6 cellular contexts compared by ENCODE assay signal in the genomic region with DNA sequence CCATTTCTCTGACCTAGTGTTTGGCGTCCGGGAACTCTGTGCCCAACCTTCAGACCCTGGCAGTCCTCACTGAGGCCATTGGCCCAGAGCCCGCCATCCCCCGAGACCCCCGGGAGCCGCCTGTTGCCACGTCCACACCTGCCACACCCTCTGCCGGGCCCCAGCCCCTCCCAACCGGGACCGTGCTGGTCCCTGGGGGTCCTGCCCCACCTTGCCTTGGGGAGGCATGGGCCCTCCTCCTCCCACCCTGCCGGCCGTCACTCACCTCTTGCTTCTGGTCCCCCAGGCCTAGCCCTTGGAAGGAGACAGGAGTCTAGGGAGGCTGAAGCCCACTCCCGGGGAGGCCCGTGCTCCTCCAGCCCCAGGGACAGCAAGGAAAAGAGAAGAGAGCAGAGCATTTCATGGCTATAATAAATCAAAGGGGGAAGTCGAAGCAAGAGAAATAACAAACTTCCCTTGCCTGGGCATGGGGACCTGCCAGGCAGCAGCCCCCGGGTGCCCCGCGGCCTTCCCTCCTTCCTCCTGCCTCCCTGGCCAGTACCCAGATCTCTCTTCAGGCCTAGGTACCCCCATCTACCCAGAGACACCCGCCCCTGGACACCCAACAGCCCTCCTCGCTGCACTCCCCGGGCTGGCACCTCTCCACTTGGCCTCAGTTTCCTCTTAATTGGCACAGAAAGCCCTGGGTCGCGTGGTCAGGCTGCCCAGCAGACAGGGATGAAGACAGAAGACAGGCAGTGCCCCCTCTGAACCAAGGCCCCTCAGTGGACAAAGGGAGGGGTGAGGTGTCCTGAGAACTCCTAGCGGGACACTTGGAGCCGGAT. TPM values are rescaled to one million over a fixed set of nuclear protein-coding genes. Genes with fewer than 3 reads are reported as not detected.
DNase-seq lines count a peak whose midpoint lies in the region; ATAC-seq, FAIRE-seq and TF ChIP-seq lines count a peak whose summit lies in the region.

No MANE protein-coding gene starts in this region.

- H3K4me3 ChIP-seq in Loucy (ENCODE audit: low read length, poor library complexity, severe bottlenecking) (peak overlapping the region; percentile 60), small intestine (ENCODE audit: low read depth in 1 of 2, low read length in 2 of 2) (no peak overlapping the region)

- no peaks in the 10 kb centered on the region for H3K79me2 ChIP-seq in Loucy (ENCODE audit: insufficient read depth, low read length)

- H3K4me3 Mint-ChIP-seq in central memory CD8-positive, alpha-beta T cell: peak overlapping the region; percentile 59

- WGBS in small intestine, 3 donors: 80 to 88% (median 80%) methylated on average over 25 of the region's 25 CpGs

- H3K36me3 ChIP-seq in Loucy (ENCODE audit: insufficient read depth, low read length) (no peaks in the 10 kb centered on the region), small intestine (ENCODE audit: control insufficient read depth in 2 of 2, insufficient read depth in 2 of 2, low read length in 2 of 2) (no peaks in the 10 kb centered on the region)

- H3F3A ChIP-seq in Loucy (ENCODE audit: low read depth): peaks cover 2% of the 10 kb centered on the region

- H3K27me3 ChIP-seq in Loucy (ENCODE audit: insufficient read depth, low read length, poor library complexity, severe bottlenecking) (no peaks in the 10 kb centered on the region), small intestine (ENCODE audit: control insufficient read depth in 2 of 2, insufficient read depth in 2 of 2, low read length in 2 of 2) (no peaks in the 10 kb centered on the region)

- no peaks in the 10 kb centered on the region for H3K9me3 ChIP-seq in Loucy (ENCODE audit: insufficient read depth, low read depth, low read length)
- H3K9me3 ChIP-seq in small intestine (ENCODE audit: control insufficient read depth, low read depth): no peaks in the 10 kb centered on the region

- H3K36me3 Mint-ChIP-seq in central memory CD8-positive, alpha-beta T cell (ENCODE audit: insufficient read depth): no peaks in the 10 kb centered on the region

- ATAC-seq in central memory CD8-positive, alpha-beta T cell (replicated peaks; ENCODE audit: extremely low read depth, poor library complexity, severe bottlenecking): no peak
- ATAC-seq in HG03159 (IDR thresholded peaks at IDR 0.05; ENCODE audit: unreplicated experiment) (no peak), GM19452 (IDR thresholded peaks at IDR 0.05; ENCODE audit: unreplicated experiment) (no peak)

- H3K9me3 Mint-ChIP-seq in central memory CD8-positive, alpha-beta T cell: no peaks in the 10 kb centered on the region

- H3K27ac Mint-ChIP-seq in central memory CD8-positive, alpha-beta T cell (ENCODE audit: low read depth): peak overlapping the region; percentile 91

- H3K4me1 ChIP-seq in Loucy (ENCODE audit: insufficient read depth, low read length, poor library complexity, severe bottlenecking) (peaks cover 81% of the 10 kb centered on the region), small intestine (ENCODE audit: control insufficient read depth in 2 of 2, insufficient read depth in 1 of 2, low read depth in 1 of 2, low read length in 1 of 2) (peaks cover 0 to 3% of the 10 kb centered on the region in 2 donors)

- H3K27me3 Mint-ChIP-seq in central memory CD8-positive, alpha-beta T cell: no peaks in the 10 kb centered on the region

- FAIRE-seq in small intestine (lab: Jason Lieb, UNC): no peak

- peak overlapping the region; percentile 83 for H3K4me2 ChIP-seq in Loucy (ENCODE audit: low read depth, low read length, poor library complexity, severe bottlenecking)

- H3K9ac ChIP-seq in Loucy (ENCODE audit: low read depth, low read length, poor library complexity, severe bottlenecking): peak overlapping the region; percentile 84

- no peak for DNase-seq in central memory CD8-positive, alpha-beta T cell (ENCODE audit: low spot score in 2 of 2)
- DNase-seq in small intestine (no peak), NCI-H526 (lab: John Stamatoyannopoulos, UW) (no peak)

- TF ChIP-seq CTCF in Loucy (conservative IDR thresholded peaks at IDR 0.05; ENCODE audit: low read length): no peak

- H3K9me2 ChIP-seq in Loucy (replicated peaks; ENCODE audit: low read depth, low read length): no peaks in the 10 kb centered on the region

- H3K4me1 Mint-ChIP-seq in central memory CD8-positive, alpha-beta T cell: peaks cover 37% of the 10 kb centered on the region

- no peaks in the 10 kb centered on the region for H4K20me1 ChIP-seq in Loucy (ENCODE audit: insufficient read depth, low read length, poor library complexity, severe bottlenecking)

- peak overlapping the region; percentile 63 to 78 for H3K27ac ChIP-seq in small intestine (ENCODE audit: low read depth in 1 of 2, low read length in 1 of 2)

- H2AFZ ChIP-seq in Loucy (ENCODE audit: low read length): no peak overlapping the region

RNA-seq across cellular contexts. Expression of a gene that starts 13.0 kb away (rescaled TPM):
- 10 to 100 TPM in 1 of 3 donors, 1 to 10 TPM in 2; 7.8 to 30.9 (median 10.0) TPM for polyA plus RNA-seq in small intestine

RNA-seq across cellular contexts. Expression of a gene that starts 17.1 kb away (rescaled TPM):
- polyA plus RNA-seq in small intestine: 10 to 100 TPM in 2 of 3 donors, 1 to 10 TPM in 1; 3.4 to 25.4 (median 13.6) TPM

RNA-seq across cellular contexts. Expression of a gene that starts 30.8 kb away (rescaled TPM):
- polyA plus RNA-seq in small intestine: 100 to 1,000 TPM; 103 to 156 (median 104) TPM

RNA-seq across cellular contexts. Expression of a gene that starts 42.9 kb away (rescaled TPM):
- 1 to 10 TPM in 1 of 3 donors, under 1 TPM in 1, not detected in 1; 0.04 to 5.4 TPM for polyA plus RNA-seq in small intestine

RNA-seq across cellular contexts. Expression of a gene that starts 53.5 kb away (rescaled TPM):
- under 1 TPM; 0.36 to 0.89 (median 0.81) TPM for polyA plus RNA-seq in small intestine
